In the genomic region with DNA sequence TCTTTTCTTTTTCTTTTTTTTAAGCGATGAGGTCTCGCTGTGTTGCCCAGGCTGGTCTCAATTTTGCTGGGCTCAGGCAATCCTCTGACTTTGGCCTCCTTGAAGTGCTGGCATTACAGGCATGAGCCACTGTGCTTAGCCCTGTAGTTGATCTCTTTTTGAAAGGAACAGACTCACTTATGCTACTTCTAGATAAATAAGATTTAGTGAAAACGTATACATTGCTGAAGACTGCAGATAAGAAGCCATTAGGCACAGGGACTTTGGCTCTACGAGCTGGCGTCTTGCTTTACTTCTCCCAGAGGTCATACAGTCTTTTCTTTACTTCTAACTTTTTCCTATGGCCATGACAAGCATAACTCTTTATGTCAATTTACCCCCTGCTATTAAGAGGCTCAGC, we compare ENCODE assay signal across 20 cellular contexts.
"Had no signal": no experiment of that assay in that cellular context is flagged by ENCODE, and none has a peak within 500 bp of the region (broad histone marks: within the 10 kb centered on the region; RNA-seq: fewer than 3 reads in every experiment).

No MANE protein-coding gene starts in this region.

- H3K9me3 ChIP-seq: esophagus squamous epithelium, gastroesophageal sphincter, ovary, prostate gland, testis, tibial nerve, upper lobe of right lung, vagina had no signal

- H3K4me1 ChIP-seq: esophagus squamous epithelium, gastroesophageal sphincter, prostate gland, testis, tibial nerve, upper lobe of right lung, vagina had no signal

- H3K27ac ChIP-seq: epithelial cell of prostate, esophagus squamous epithelium, gastroesophageal sphincter, ovary, prostate gland, testis, tibial nerve, upper lobe of right lung, vagina had no signal

- DNase-seq: effector memory CD4-positive, alpha-beta T cell; esophagus squamous epithelium; foreskin fibroblast; glutamatergic neuron; left colon; naive thymus-derived CD4-positive, alpha-beta T cell; ovary; retina; stimulated activated CD4-positive, alpha-beta T cell treated with anti-CD3 and anti-CD28 coated beads, Interleukin-2, amount 100 ng/mL, for 24 hours; stimulated activated CD4-positive, alpha-beta T cell treated with anti-CD3 and anti-CD28 coated beads, Interleukin-4, amount 100 ng/mL, for 4 hours; stimulated activated naive B cell treated with anti-CD40 and anti-IgM and Interleukin-4, amounts not matched to agents 10 μg/mL and 1 μg/mL and 100 μg/mL, for 72 hours; stimulated activated naive CD8-positive, alpha-beta T cell treated with anti-CD3 and anti-CD28 coated beads, Interleukin-15, amount 100 ng/mL, for 72 hours; testis; upper lobe of right lung had no signal

- H3K27me3 Mint-ChIP-seq: naive thymus-derived CD4-positive, alpha-beta T cell; stimulated activated naive B cell treated with anti-CD40 and anti-IgM and Interleukin-4, amounts not matched to agents 10 μg/mL and 1 μg/mL and 100 μg/mL, for 72 hours; stimulated activated naive CD8-positive, alpha-beta T cell treated with anti-CD3 and anti-CD28 coated beads, Interleukin-15, amount 100 ng/mL, for 72 hours had no signal

- ATAC-seq: gastroesophageal sphincter; naive thymus-derived CD4-positive, alpha-beta T cell; sciatic nerve; stimulated activated naive B cell treated with anti-CD40 and anti-IgM and Interleukin-4, amounts not matched to agents 10 μg/mL and 1 μg/mL and 100 μg/mL, for 72 hours; stimulated activated naive CD8-positive, alpha-beta T cell treated with anti-CD3 and anti-CD28 coated beads, Interleukin-15, amount 100 ng/mL, for 72 hours; upper lobe of right lung had no signal

- H3K4me3 ChIP-seq: esophagus squamous epithelium, gastroesophageal sphincter, ovary, prostate gland, testis, tibial nerve, upper lobe of right lung, vagina had no signal

- H3K4me3 Mint-ChIP-seq: naive thymus-derived CD4-positive, alpha-beta T cell; stimulated activated naive B cell treated with anti-CD40 and anti-IgM and Interleukin-4, amounts not matched to agents 10 μg/mL and 1 μg/mL and 100 μg/mL, for 72 hours; stimulated activated naive CD8-positive, alpha-beta T cell treated with anti-CD3 and anti-CD28 coated beads, Interleukin-15, amount 100 ng/mL, for 72 hours had no signal

- H3K27ac Mint-ChIP-seq: naive thymus-derived CD4-positive, alpha-beta T cell; stimulated activated naive B cell treated with anti-CD40 and anti-IgM and Interleukin-4, amounts not matched to agents 10 μg/mL and 1 μg/mL and 100 μg/mL, for 72 hours; stimulated activated naive CD8-positive, alpha-beta T cell treated with anti-CD3 and anti-CD28 coated beads, Interleukin-15, amount 100 ng/mL, for 72 hours had no signal

- H3K9me3 Mint-ChIP-seq: naive thymus-derived CD4-positive, alpha-beta T cell; stimulated activated naive B cell treated with anti-CD40 and anti-IgM and Interleukin-4, amounts not matched to agents 10 μg/mL and 1 μg/mL and 100 μg/mL, for 72 hours; stimulated activated naive CD8-positive, alpha-beta T cell treated with anti-CD3 and anti-CD28 coated beads, Interleukin-15, amount 100 ng/mL, for 72 hours had no signal

- H3K4me1 Mint-ChIP-seq: stimulated activated naive B cell treated with anti-CD40 and anti-IgM and Interleukin-4, amounts not matched to agents 10 μg/mL and 1 μg/mL and 100 μg/mL, for 72 hours; stimulated activated naive CD8-positive, alpha-beta T cell treated with anti-CD3 and anti-CD28 coated beads, Interleukin-15, amount 100 ng/mL, for 72 hours had no signal

- H3K27me3 ChIP-seq: esophagus squamous epithelium, gastroesophageal sphincter, ovary, testis, tibial nerve, upper lobe of right lung, vagina had no signal

- H3K36me3 ChIP-seq: ovary, prostate gland, vagina had no signal
